In genomic region chr15:40128746-40129660, GRCh38 we compare ENCODE assay signal across 25 cellular contexts. TPM values are rescaled to one million over a fixed set of nuclear protein-coding genes. Genes with fewer than 3 reads are reported as not detected.
A peak's percentile ranks its signal among the peaks of the same experiment; 100 is the strongest.
DNase-seq lines count a peak whose midpoint lies in the region; ATAC-seq, FAIRE-seq and TF ChIP-seq lines count a peak whose summit lies in the region.
"Had no signal": no experiment of that assay in that cellular context is flagged by ENCODE, and none has a peak within 500 bp of the region (broad histone marks: within the 10 kb centered on the region; RNA-seq: fewer than 3 reads in every experiment).

No MANE protein-coding gene starts in this region.

- TF ChIP-seq EP300 in H1 (IDR thresholded peaks at IDR 0.05; ENCODE audit: borderline replicate concordance in 1 of 2, low read depth in 2 of 2, low read length in 2 of 2), result no peak

- no peak overlapping the region for H3K4me3 Mint-ChIP-seq in activated CD4-positive, alpha-beta T cell treated with anti-CD3 and anti-CD28 coated beads, Interleukin-2, amount 10 ng/mL, durations not matched to agents 24 days and 14 days
- no peak overlapping the region for H3K4me3 Mint-ChIP-seq in CD4-positive, alpha-beta T cell
- no peak overlapping the region for H3K4me3 Mint-ChIP-seq in T-helper 1 cell treated with Interleukin-12 subunit alpha and Interleukin-12 subunit beta and Interleukin-4 antibody, amounts not matched to agents 30 μg/mL and 1 μg/mL, for 36 hours
- H3K4me3 Mint-ChIP-seq: brain, HFFc6, IgD-negative memory B cell, T-helper 17 cell had no signal

- H3K23me2 ChIP-seq in H1 (ENCODE audit: low read depth, low read length), result no peaks in the 10 kb centered on the region

- H3K9ac ChIP-seq in H1 (replicated peaks in 1 of 4; ENCODE audit: extremely low read depth in 1 of 4, low read depth in 3 of 4, low read length in 3 of 4), result no peak overlapping the region
- H3K9ac ChIP-seq: BLaER1 treated with 17β-estradiol and CSF1 and Interleukin-3, amounts not matched to agents 10 nM and 100 nM; GM23248 had no signal

- no peaks in the 10 kb centered on the region for H3K36me3 Mint-ChIP-seq in activated CD4-positive, alpha-beta T cell treated with anti-CD3 and anti-CD28 coated beads, Interleukin-2, amount 10 ng/mL, durations not matched to agents 24 days and 14 days (ENCODE audit: low read depth)
- H3K36me3 Mint-ChIP-seq in CD4-positive, alpha-beta T cell (ENCODE audit: low read depth), result no peaks in the 10 kb centered on the region
- H3K36me3 Mint-ChIP-seq in T-helper 1 cell treated with Interleukin-12 subunit alpha and Interleukin-12 subunit beta and Interleukin-4 antibody, amounts not matched to agents 30 μg/mL and 1 μg/mL, for 36 hours (ENCODE audit: low read depth), result no peaks in the 10 kb centered on the region
- H3K36me3 Mint-ChIP-seq: brain, IgD-negative memory B cell had no signal

- H4K20me1 ChIP-seq in H1 (replicated peaks in 1 of 2; ENCODE audit: control insufficient read depth in 1 of 2, insufficient read depth in 2 of 2, low read length in 2 of 2), result no peaks in the 10 kb centered on the region
- H4K20me1 ChIP-seq: BLaER1 treated with 17β-estradiol and CSF1 and Interleukin-3, amounts not matched to agents 10 nM and 100 nM had no signal

- 91% methylated on average over 28 of the region's 28 CpGs; no CpG with 5 or more reads in 1 of the 2 experiments for WGBS in H1 (ENCODE audit: extremely low coverage in 1 of 2, insufficient coverage in 1 of 2, insufficient read length in 1 of 2, insufficient replicate concordance in 2 of 2, low coverage in 1 of 2, low lambda C conversion rate in 2 of 2, missing lambda C conversion rate in 1 of 2), 2 experiments

- no peak overlapping the region for H2AK5ac ChIP-seq in H1 (ENCODE audit: low read depth, low read length)

- no peak overlapping the region for H2AFZ ChIP-seq in H1 (ENCODE audit: low read length)
- H2AFZ ChIP-seq: GM23248 had no signal

- H3K4me3 ChIP-seq in H1 (ENCODE audit: extremely low read depth in 1 of 4, insufficient read depth in 2 of 4, low read depth in 3 of 4, low read length in 4 of 4) (no peak overlapping the region), WERI-Rb-1 (ENCODE audit: low read depth, low read length) (no peak overlapping the region)
- H3K4me3 ChIP-seq: adrenal gland; BLaER1 treated with 17β-estradiol and CSF1 and Interleukin-3, amounts not matched to agents 10 nM and 100 nM; GM23248; MG63; thoracic aorta; uterus had no signal

- H3K4ac ChIP-seq in H1 (replicated peaks; ENCODE audit: insufficient read length, low read depth, low read length), result no peak overlapping the region

- H3K27me3 ChIP-seq in CD4-positive, alpha-beta T cell (ENCODE audit: control insufficient read depth, insufficient read depth, low read length), result no peaks in the 10 kb centered on the region
- H3K27me3 ChIP-seq in H1 (replicated peaks in 1 of 4; ENCODE audit: control insufficient read depth in 3 of 4, extremely low read depth in 1 of 4, insufficient read depth in 3 of 4, low read length in 3 of 4) (no peaks in the 10 kb centered on the region), WERI-Rb-1 (ENCODE audit: insufficient read depth, low read depth, severe bottlenecking) (no peaks in the 10 kb centered on the region)
- H3K27me3 ChIP-seq: adrenal gland; BLaER1 treated with 17β-estradiol and CSF1 and Interleukin-3, amounts not matched to agents 10 nM and 100 nM; uterus had no signal

- H2BK15ac ChIP-seq in H1 (ENCODE audit: low read length), result 0 out of 2 replicates have a peak overlapping the region, but pooled peaks have one; percentile 23

- H3K9me3 Mint-ChIP-seq in activated CD4-positive, alpha-beta T cell treated with anti-CD3 and anti-CD28 coated beads, Interleukin-2, amount 10 ng/mL, durations not matched to agents 24 days and 14 days, result no peaks in the 10 kb centered on the region
- no peaks in the 10 kb centered on the region for H3K9me3 Mint-ChIP-seq in CD4-positive, alpha-beta T cell
- no peaks in the 10 kb centered on the region for H3K9me3 Mint-ChIP-seq in T-helper 1 cell treated with Interleukin-12 subunit alpha and Interleukin-12 subunit beta and Interleukin-4 antibody, amounts not matched to agents 30 μg/mL and 1 μg/mL, for 36 hours
- H3K9me3 Mint-ChIP-seq: HFFc6, IgD-negative memory B cell had no signal

- no peaks in the 10 kb centered on the region for H3K79me1 ChIP-seq in H1 (ENCODE audit: low read depth, low read length)

- DNase-seq in activated CD4-positive, alpha-beta T cell treated with anti-CD3 and anti-CD28 coated beads, Interleukin-2, amount 10 ng/mL, durations not matched to agents 24 days and 14 days, result peak; percentile 80
- DNase-seq in activated CD4-positive, alpha-beta T cell treated with anti-CD3 and anti-CD28 coated beads for 4 hours, result no peak
- DNase-seq in CD4-positive, alpha-beta T cell, result no peak
- no peak for DNase-seq in H1 (ENCODE audit: low read depth in 1 of 2, low spot score in 2 of 2)
- DNase-seq in iPS-NIHi7 (ENCODE audit: extremely low spot score), result no peak
- DNase-seq in WERI-Rb-1, result no peak
- DNase-seq: ACHN; Calu3; GM23248; head of caudate nucleus; HFFc6; left cardiac atrium; MG63; NCI-H1436; small intestine; stimulated activated CD4-positive, alpha-beta T cell treated with anti-CD3 and anti-CD28 coated beads, Interleukin-2, amount 100 ng/mL, for 24 hours; T-helper 17 cell; uterus had no signal

- no peak overlapping the region for H3K14ac ChIP-seq in H1 (ENCODE audit: insufficient read length)

- no peaks in the 10 kb centered on the region for H3K9me3 ChIP-seq in CD4-positive, alpha-beta T cell (ENCODE audit: control insufficient read depth, low read length)
- H3K9me3 ChIP-seq in H1 (ENCODE audit: insufficient read depth in 2 of 2, low read depth in 1 of 2, low read length in 1 of 2), result no peaks in the 10 kb centered on the region
- no peaks in the 10 kb centered on the region for H3K9me3 ChIP-seq in WERI-Rb-1 (ENCODE audit: severe bottlenecking)
- H3K9me3 ChIP-seq: adrenal gland; BLaER1 treated with 17β-estradiol and CSF1 and Interleukin-3, amounts not matched to agents 10 nM and 100 nM; MG63; thoracic aorta; uterus had no signal

- no peak overlapping the region for H3K27ac Mint-ChIP-seq in activated CD4-positive, alpha-beta T cell treated with anti-CD3 and anti-CD28 coated beads, Interleukin-2, amount 10 ng/mL, durations not matched to agents 24 days and 14 days
- H3K27ac Mint-ChIP-seq in CD4-positive, alpha-beta T cell, result no peak overlapping the region
- H3K27ac Mint-ChIP-seq in T-helper 1 cell treated with Interleukin-12 subunit alpha and Interleukin-12 subunit beta and Interleukin-4 antibody, amounts not matched to agents 30 μg/mL and 1 μg/mL, for 36 hours, result peak overlapping the region; percentile 9
- H3K27ac Mint-ChIP-seq: brain, HFFc6, IgD-negative memory B cell, T-helper 17 cell had no signal

- no peak overlapping the region for H2BK20ac ChIP-seq in H1 (ENCODE audit: low read length)

- H2BK120ac ChIP-seq in H1 (replicated peaks; ENCODE audit: low read depth, low read length), result no peak overlapping the region

- intact Hi-C loops in activated CD4-positive, alpha-beta T cell treated with anti-CD3 and anti-CD28 coated beads, Interleukin-2, amount 10 ng/mL, durations not matched to agents 24 days and 14 days (cut with micrococcal nuclease), result no loop called here
- intact Hi-C loops in CD4-positive, alpha-beta T cell (cut with DNase I, micrococcal nuclease), result no loop called here

- H2BK5ac ChIP-seq in H1 (ENCODE audit: low read depth, low read length), result no peak overlapping the region

- FAIRE-seq in H1 (lab: Jason Lieb, UNC), result no peak
- FAIRE-seq: small intestine had no signal

- no peak overlapping the region for H4K91ac ChIP-seq in H1 (replicated peaks; ENCODE audit: insufficient read length, low read length)

- POLR2A ChIA-PET in CD4-positive, alpha-beta T cell (lab: Charles Lee), result no interaction called here
- POLR2A ChIA-PET in H1 (lab: Charles Lee; ENCODE audit: partially characterized antibody), result no interaction called here

- no peak for TF ChIP-seq CTCF in CD4-positive, alpha-beta T cell (IDR thresholded peaks at IDR 0.05)
- TF ChIP-seq CTCF in H1 (IDR thresholded peaks at IDR 0.05; ENCODE audit: control extremely low read depth in 1 of 3, insufficient read depth in 1 of 3, low read depth in 1 of 3, low read length in 3 of 3), result no peak
- TF ChIP-seq CTCF in WERI-Rb-1 (IDR thresholded peaks at IDR 0.05; ENCODE audit: low read depth, low read length), result no peak

- H3K4me1 ChIP-seq in H1 (replicated peaks in 1 of 4; ENCODE audit: control insufficient read depth in 3 of 4, insufficient read depth in 4 of 4, low read length in 3 of 4), result peaks cover 4 to 13% (median 12%) of the 10 kb centered on the region in 4 experiments; a peak in 5 of 7 replicates
- H3K4me1 ChIP-seq: adrenal gland, uterus had no signal

- H4K8ac ChIP-seq in H1 (ENCODE audit: extremely low read depth, insufficient read depth, low read length), result no peak overlapping the region

- no peak for TF ChIP-seq RAD21 in H1 (IDR thresholded peaks at IDR 0.05 in 1 of 2, conservative IDR thresholded peaks at IDR 0.05 in 1 of 2; ENCODE audit: low read depth in 2 of 2, low read length in 2 of 2)

- no peak overlapping the region for H3K23ac ChIP-seq in H1 (ENCODE audit: insufficient read length)

- H3K79me2 ChIP-seq in H1 (ENCODE audit: control insufficient read depth in 1 of 2, insufficient read depth in 2 of 2, low read length in 2 of 2), result no peaks in the 10 kb centered on the region

- H3K56ac ChIP-seq in H1 (replicated peaks; ENCODE audit: insufficient read length, low read depth, low read length), result no peak overlapping the region

- no peak overlapping the region for H2BK12ac ChIP-seq in H1 (ENCODE audit: low read depth, low read length)

- H3K4me2 ChIP-seq in H1 (ENCODE audit: insufficient read depth in 1 of 2, low read depth in 2 of 2, low read length in 2 of 2), result no peak overlapping the region
- H3K4me2 ChIP-seq: BLaER1 treated with 17β-estradiol and CSF1 and Interleukin-3, amounts not matched to agents 10 nM and 100 nM had no signal

- CTCF ChIA-PET in CD4-positive, alpha-beta T cell (lab: Charles Lee), result no interaction called here
- CTCF ChIA-PET in H1 (lab: Charles Lee; ENCODE audit: partially characterized antibody), result interaction anchor here (1.0 to 1.3 kb wide), 2 partner anchors 15 to 23 kb away, joined by 4 read pairs; no protein-coding TSS in a partner anchor

- H3K27me3 Mint-ChIP-seq in activated CD4-positive, alpha-beta T cell treated with anti-CD3 and anti-CD28 coated beads, Interleukin-2, amount 10 ng/mL, durations not matched to agents 24 days and 14 days, result peaks cover 2% of the 10 kb centered on the region
- H3K27me3 Mint-ChIP-seq in CD4-positive, alpha-beta T cell, result peaks cover 6% of the 10 kb centered on the region
- no peaks in the 10 kb centered on the region for H3K27me3 Mint-ChIP-seq in T-helper 1 cell treated with Interleukin-12 subunit alpha and Interleukin-12 subunit beta and Interleukin-4 antibody, amounts not matched to agents 30 μg/mL and 1 μg/mL, for 36 hours (ENCODE audit: low read depth)
- H3K27me3 Mint-ChIP-seq: IgD-negative memory B cell had no signal

- no peak for TF ChIP-seq POLR2A in H1 (IDR thresholded peaks at IDR 0.05; ENCODE audit: control extremely low read depth in 1 of 2, low read depth in 2 of 2, low read length in 2 of 2)

- H3K18ac ChIP-seq in H1 (ENCODE audit: extremely low read depth, low read length), result no peak overlapping the region

- peak; percentile 50 for ATAC-seq in CD4-positive, alpha-beta T cell (ENCODE audit: poor library complexity)
- no peak for ATAC-seq in HG03175 (IDR thresholded peaks at IDR 0.05; ENCODE audit: unreplicated experiment)
- ATAC-seq: left cardiac atrium, T-helper 17 cell had no signal

- H3K36me3 ChIP-seq in H1 (ENCODE audit: control insufficient read depth in 2 of 4, insufficient read depth in 4 of 4, low read length in 3 of 4) (no peaks in the 10 kb centered on the region), WERI-Rb-1 (no peaks in the 10 kb centered on the region)
- H3K36me3 ChIP-seq: adrenal gland; BLaER1 treated with 17β-estradiol and CSF1 and Interleukin-3, amounts not matched to agents 10 nM and 100 nM; MG63; thoracic aorta; uterus had no signal

- H4K5ac ChIP-seq in H1 (ENCODE audit: insufficient read length, low read depth, low read length), result no peak overlapping the region

- H3K4me1 Mint-ChIP-seq in activated CD4-positive, alpha-beta T cell treated with anti-CD3 and anti-CD28 coated beads, Interleukin-2, amount 10 ng/mL, durations not matched to agents 24 days and 14 days, result no peaks in the 10 kb centered on the region
- no peaks in the 10 kb centered on the region for H3K4me1 Mint-ChIP-seq in CD4-positive, alpha-beta T cell (ENCODE audit: low read depth)
- H3K4me1 Mint-ChIP-seq in T-helper 1 cell treated with Interleukin-12 subunit alpha and Interleukin-12 subunit beta and Interleukin-4 antibody, amounts not matched to agents 30 μg/mL and 1 μg/mL, for 36 hours (ENCODE audit: low read depth), result no peaks in the 10 kb centered on the region
- H3K4me1 Mint-ChIP-seq: brain, IgD-negative memory B cell, T-helper 17 cell had no signal

- no peak overlapping the region for H3K27ac ChIP-seq in CD4-positive, alpha-beta T cell (ENCODE audit: low read depth, low read length)
- H3K27ac ChIP-seq in H1 (ENCODE audit: low read depth, low read length), result no peak overlapping the region
- no peak overlapping the region for H3K27ac ChIP-seq in WERI-Rb-1
- H3K27ac ChIP-seq: adrenal gland; BLaER1 treated with 17β-estradiol and CSF1 and Interleukin-3, amounts not matched to agents 10 nM and 100 nM; GM23248; thoracic aorta; uterus had no signal

RNA-seq across cellular contexts. Expression of gene BMF, which starts 20.3 kb away (rescaled TPM):
- total RNA-seq in activated CD4-positive, alpha-beta T cell treated with anti-CD3 and anti-CD28 coated beads, Interleukin-2, amount 10 ng/mL, durations not matched to agents 24 days and 14 days, result 8.4 and 9.1 TPM in 2 replicates
- total RNA-seq in CD4-positive, alpha-beta T cell, result 10 to 100 TPM; 13.5 to 13.9 TPM
- 24.2 and 30.9 TPM in 2 replicates for total RNA-seq in H1 (2021; fragmentation: NEBNext Ultra II Directional; extraction: Animal tissue kit (Norgen Biotek cat#: 25700))
- polyA plus RNA-seq in H1 (2011; rRNA removed), result 21.2 and 29.0 TPM in 2 replicates
- 23.4 TPM for polyA plus RNA-seq in H1 (2011; cell fraction: cytosol; rRNA removed)
- polyA plus RNA-seq in H1 (2011; cell fraction: nucleus; rRNA removed), result 28.4 TPM
- polyA plus RNA-seq in H1 (2012, experiment 1 of 2), result 20.6 to 25.4 TPM (median 23.4 TPM) in 4 replicates
- 20.0 TPM for polyA plus RNA-seq in H1 (2012, experiment 2 of 2)
- polyA plus RNA-seq in H1 (2013, experiment 1 of 2), result 9.5 TPM
- polyA plus RNA-seq in H1 (2013, experiment 2 of 2), result 9.4 TPM
- 36.9 and 38.5 TPM in 2 replicates for polyA minus RNA-seq in H1 (2011; rRNA and poly(A)+ RNA removed)
- 23.9 TPM for polyA minus RNA-seq in H1 (2011; cell fraction: cytosol; rRNA and poly(A)+ RNA removed)
- polyA minus RNA-seq in H1 (2011; cell fraction: nucleus; rRNA and poly(A)+ RNA removed), result 28.7 TPM

RNA-seq across cellular contexts. Expression of gene BUB1B, which starts 31.9 kb away (rescaled TPM):
- 69.3 and 73.1 TPM in 2 replicates for total RNA-seq in activated CD4-positive, alpha-beta T cell treated with anti-CD3 and anti-CD28 coated beads, Interleukin-2, amount 10 ng/mL, durations not matched to agents 24 days and 14 days
- total RNA-seq in CD4-positive, alpha-beta T cell, result 1 to 10 TPM; 1.4 to 2.4 TPM
- total RNA-seq in H1 (2021; fragmentation: NEBNext Ultra II Directional; extraction: Animal tissue kit (Norgen Biotek cat#: 25700)), result 144 and 153 TPM in 2 replicates
- 31.7 and 48.9 TPM in 2 replicates for polyA plus RNA-seq in H1 (2011; rRNA removed)
- polyA plus RNA-seq in H1 (2011; cell fraction: cytosol; rRNA removed), result 68.3 TPM
- 101 TPM for polyA plus RNA-seq in H1 (2011; cell fraction: nucleus; rRNA removed)
- 93.4 to 126 TPM (median 104 TPM) in 4 replicates for polyA plus RNA-seq in H1 (2012, experiment 1 of 2)
- 5.9 TPM for polyA plus RNA-seq in H1 (2012, experiment 2 of 2)
- 72.9 TPM for polyA plus RNA-seq in H1 (2013, experiment 1 of 2)
- 69.3 TPM for polyA plus RNA-seq in H1 (2013, experiment 2 of 2)
- 72.1 and 91.2 TPM in 2 replicates for polyA minus RNA-seq in H1 (2011; rRNA and poly(A)+ RNA removed)
- polyA minus RNA-seq in H1 (2011; cell fraction: cytosol; rRNA and poly(A)+ RNA removed), result 43.2 TPM
- 127 TPM for polyA minus RNA-seq in H1 (2011; cell fraction: nucleus; rRNA and poly(A)+ RNA removed)

Comparison
In these comparisons a context has a peak if more than half of its experiments do, and no peak if none do; other contexts are left out.
1. RNA of gene BUB1B, which starts 31.9 kb away (total RNA-seq): 144 to 153 TPM in H1 and 69.3 to 73.1 TPM in activated CD4-positive, alpha-beta T cell treated with anti-CD3 and anti-CD28 coated beads, Interleukin-2, amount 10 ng/mL, durations not matched to agents 24 days and 14 days; 1.4 to 2.4 TPM in CD4-positive, alpha-beta T cell; every median in the first group is over 10 times any median in the second.